In the genomic region with DNA sequence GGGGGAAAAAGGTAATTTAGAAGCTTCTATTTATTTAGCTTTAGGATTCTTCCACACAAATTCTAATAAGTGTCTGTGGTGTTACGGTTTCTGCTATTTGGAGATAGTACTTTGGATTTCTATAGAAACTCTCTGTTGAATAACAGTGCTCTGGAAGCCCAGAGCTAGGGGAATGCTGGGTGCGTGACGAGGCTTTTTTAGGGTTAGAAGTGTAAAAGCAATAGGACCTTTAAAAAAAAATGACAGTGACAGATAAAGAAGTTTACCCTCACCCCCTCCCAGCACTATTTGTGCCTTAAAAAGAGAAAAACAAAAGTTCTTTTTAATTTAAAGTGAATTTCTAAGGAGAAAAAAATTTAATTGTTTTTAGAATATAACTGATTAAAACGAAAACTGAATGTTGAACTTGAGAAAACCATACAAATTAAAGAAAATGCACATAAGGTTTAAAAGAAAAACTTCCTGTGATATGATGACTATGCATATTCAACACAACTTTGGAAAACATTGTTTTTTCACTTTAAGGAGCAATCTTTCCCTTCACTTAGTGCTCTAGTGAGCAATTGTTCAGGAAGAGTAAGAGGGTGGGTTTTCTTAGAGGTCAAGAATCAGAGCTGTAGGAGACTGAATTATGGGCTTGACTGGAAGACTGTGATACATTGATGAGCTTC, we compare ENCODE assay signal across 1 cellular context.
TF ChIP-seq lines count a peak whose summit lies in the region.

No MANE protein-coding gene starts in this region.

TF ChIP-seq in GM23338, 12 proteins besides CTCF, POLR2A, EP300 and RAD21 (continued from another document):
- TF ChIP-seq, protein P1, sequence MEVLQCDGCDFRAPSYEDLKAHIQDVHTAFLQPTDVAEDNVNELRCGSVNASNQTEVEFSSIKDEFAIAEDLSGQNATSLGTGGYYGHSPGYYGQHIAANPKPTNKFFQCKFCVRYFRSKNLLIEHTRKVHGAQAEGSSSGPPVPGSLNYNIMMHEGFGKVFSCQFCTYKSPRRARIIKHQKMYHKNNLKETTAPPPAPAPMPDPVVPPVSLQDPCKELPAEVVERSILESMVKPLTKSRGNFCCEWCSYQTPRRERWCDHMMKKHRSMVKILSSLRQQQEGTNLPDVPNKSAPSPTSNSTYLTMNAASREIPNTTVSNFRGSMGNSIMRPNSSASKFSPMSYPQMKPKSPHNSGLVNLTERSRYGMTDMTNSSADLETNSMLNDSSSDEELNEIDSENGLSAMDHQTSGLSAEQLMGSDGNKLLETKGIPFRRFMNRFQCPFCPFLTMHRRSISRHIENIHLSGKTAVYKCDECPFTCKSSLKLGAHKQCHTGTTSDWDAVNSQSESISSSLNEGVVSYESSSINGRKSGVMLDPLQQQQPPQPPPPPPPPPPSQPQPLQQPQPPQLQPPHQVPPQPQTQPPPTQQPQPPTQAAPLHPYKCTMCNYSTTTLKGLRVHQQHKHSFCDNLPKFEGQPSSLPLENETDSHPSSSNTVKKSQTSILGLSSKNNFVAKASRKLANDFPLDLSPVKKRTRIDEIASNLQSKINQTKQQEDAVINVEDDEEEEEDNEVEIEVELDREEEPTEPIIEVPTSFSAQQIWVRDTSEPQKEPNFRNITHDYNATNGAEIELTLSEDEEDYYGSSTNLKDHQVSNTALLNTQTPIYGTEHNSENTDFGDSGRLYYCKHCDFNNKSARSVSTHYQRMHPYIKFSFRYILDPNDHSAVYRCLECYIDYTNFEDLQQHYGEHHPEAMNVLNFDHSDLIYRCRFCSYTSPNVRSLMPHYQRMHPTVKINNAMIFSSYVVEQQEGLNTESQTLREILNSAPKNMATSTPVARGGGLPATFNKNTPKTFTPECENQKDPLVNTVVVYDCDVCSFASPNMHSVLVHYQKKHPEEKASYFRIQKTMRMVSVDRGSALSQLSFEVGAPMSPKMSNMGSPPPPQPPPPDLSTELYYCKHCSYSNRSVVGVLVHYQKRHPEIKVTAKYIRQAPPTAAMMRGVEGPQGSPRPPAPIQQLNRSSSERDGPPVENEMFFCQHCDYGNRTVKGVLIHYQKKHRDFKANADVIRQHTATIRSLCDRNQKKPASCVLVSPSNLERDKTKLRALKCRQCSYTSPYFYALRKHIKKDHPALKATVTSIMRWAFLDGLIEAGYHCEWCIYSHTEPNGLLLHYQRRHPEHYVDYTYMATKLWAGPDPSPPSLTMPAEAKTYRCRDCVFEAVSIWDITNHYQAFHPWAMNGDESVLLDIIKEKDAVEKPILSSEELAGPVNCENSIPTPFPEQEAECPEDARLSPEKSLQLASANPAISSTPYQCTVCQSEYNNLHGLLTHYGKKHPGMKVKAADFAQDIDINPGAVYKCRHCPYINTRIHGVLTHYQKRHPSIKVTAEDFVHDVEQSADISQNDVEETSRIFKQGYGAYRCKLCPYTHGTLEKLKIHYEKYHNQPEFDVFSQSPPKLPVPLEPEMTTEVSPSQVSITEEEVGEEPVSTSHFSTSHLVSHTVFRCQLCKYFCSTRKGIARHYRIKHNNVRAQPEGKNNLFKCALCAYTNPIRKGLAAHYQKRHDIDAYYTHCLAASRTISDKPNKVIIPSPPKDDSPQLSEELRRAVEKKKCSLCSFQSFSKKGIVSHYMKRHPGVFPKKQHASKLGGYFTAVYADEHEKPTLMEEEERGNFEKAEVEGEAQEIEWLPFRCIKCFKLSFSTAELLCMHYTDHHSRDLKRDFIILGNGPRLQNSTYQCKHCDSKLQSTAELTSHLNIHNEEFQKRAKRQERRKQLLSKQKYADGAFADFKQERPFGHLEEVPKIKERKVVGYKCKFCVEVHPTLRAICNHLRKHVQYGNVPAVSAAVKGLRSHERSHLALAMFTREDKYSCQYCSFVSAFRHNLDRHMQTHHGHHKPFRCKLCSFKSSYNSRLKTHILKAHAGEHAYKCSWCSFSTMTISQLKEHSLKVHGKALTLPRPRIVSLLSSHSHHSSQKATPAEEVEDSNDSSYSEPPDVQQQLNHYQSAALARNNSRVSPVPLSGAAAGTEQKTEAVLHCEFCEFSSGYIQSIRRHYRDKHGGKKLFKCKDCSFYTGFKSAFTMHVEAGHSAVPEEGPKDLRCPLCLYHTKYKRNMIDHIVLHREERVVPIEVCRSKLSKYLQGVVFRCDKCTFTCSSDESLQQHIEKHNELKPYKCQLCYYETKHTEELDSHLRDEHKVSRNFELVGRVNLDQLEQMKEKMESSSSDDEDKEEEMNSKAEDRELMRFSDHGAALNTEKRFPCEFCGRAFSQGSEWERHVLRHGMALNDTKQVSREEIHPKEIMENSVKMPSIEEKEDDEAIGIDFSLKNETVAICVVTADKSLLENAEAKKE (CRISPR knock-in tag; IDR thresholded peaks at IDR 0.05), result no peak
- no peak for TF ChIP-seq ZNF331 (CRISPR knock-in tag; IDR thresholded peaks at IDR 0.05; ENCODE audit: low read depth)
- TF ChIP-seq CREB1 (CRISPR knock-in tag; IDR thresholded peaks at IDR 0.05; ENCODE audit: low read depth), result no peak
- no peak for TF ChIP-seq STAT1 (IDR thresholded peaks at IDR 0.05; ENCODE audit: unreplicated experiment)
- TF ChIP-seq, protein P2, sequence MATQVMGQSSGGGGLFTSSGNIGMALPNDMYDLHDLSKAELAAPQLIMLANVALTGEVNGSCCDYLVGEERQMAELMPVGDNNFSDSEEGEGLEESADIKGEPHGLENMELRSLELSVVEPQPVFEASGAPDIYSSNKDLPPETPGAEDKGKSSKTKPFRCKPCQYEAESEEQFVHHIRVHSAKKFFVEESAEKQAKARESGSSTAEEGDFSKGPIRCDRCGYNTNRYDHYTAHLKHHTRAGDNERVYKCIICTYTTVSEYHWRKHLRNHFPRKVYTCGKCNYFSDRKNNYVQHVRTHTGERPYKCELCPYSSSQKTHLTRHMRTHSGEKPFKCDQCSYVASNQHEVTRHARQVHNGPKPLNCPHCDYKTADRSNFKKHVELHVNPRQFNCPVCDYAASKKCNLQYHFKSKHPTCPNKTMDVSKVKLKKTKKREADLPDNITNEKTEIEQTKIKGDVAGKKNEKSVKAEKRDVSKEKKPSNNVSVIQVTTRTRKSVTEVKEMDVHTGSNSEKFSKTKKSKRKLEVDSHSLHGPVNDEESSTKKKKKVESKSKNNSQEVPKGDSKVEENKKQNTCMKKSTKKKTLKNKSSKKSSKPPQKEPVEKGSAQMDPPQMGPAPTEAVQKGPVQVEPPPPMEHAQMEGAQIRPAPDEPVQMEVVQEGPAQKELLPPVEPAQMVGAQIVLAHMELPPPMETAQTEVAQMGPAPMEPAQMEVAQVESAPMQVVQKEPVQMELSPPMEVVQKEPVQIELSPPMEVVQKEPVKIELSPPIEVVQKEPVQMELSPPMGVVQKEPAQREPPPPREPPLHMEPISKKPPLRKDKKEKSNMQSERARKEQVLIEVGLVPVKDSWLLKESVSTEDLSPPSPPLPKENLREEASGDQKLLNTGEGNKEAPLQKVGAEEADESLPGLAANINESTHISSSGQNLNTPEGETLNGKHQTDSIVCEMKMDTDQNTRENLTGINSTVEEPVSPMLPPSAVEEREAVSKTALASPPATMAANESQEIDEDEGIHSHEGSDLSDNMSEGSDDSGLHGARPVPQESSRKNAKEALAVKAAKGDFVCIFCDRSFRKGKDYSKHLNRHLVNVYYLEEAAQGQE (IDR thresholded peaks at IDR 0.05; ENCODE audit: unreplicated experiment), result no peak
- TF ChIP-seq EZH2 (IDR thresholded peaks at IDR 0.05; ENCODE audit: low read depth, unreplicated experiment), result no peak
